In genomic region chr2:192500550-192501200, GRCh38 we compare ENCODE assay signal across 9 cellular contexts.
DNase-seq lines count a peak whose midpoint lies in the region; ATAC-seq and TF ChIP-seq lines count a peak whose summit lies in the region.
"Had no signal": no experiment of that assay in that cellular context is flagged by ENCODE, and none has a peak within 500 bp of the region (broad histone marks: within the 10 kb centered on the region; RNA-seq: fewer than 3 reads in every experiment).

No MANE protein-coding gene starts in this region.

- H3K27me3 Mint-ChIP-seq in activated T-helper 17 cell treated with anti-CD3 and anti-CD28 coated beads, Interleukin-2, amount 50 U/mL, for 72 hours = no peaks in the 10 kb centered on the region

- H3K4me1 Mint-ChIP-seq in activated T-helper 17 cell treated with anti-CD3 and anti-CD28 coated beads, Interleukin-2, amount 50 U/mL, for 72 hours = no peaks in the 10 kb centered on the region

- ATAC-seq in activated CD4-positive, CD25-positive, alpha-beta regulatory T cell treated with anti-CD3 and anti-CD28 coated beads, Interleukin-2, amount 50 U/mL, for 24 hours = peak; percentile 27 to 57
- peak; percentile 70 for ATAC-seq in HG03103 (IDR thresholded peaks at IDR 0.05; ENCODE audit: low read depth, unreplicated experiment)
- peak; percentile 92 for ATAC-seq in activated T-helper 17 cell treated with anti-CD3 and anti-CD28 coated beads, Interleukin-2, amount 50 U/mL, for 72 hours (replicated peaks)
- ATAC-seq in GM21528 (IDR thresholded peaks at IDR 0.05; ENCODE audit: low FRiP score, unreplicated experiment) = no peak

- DNase-seq in activated CD4-positive, CD25-positive, alpha-beta regulatory T cell treated with anti-CD3 and anti-CD28 coated beads, Interleukin-2, amount 50 U/mL, for 72 hours = no peak
- peak; percentile 57 for DNase-seq in putamen (ENCODE audit: low spot score)
- no peak for DNase-seq in erythroblast (lab: John Stamatoyannopoulos, UW)
- DNase-seq in NCI-H1092 treated with DMSO at 0.1 percent for 48 hours (lab: John Stamatoyannopoulos, UW) = no peak
- DNase-seq: left cardiac atrium had no signal

- no peaks in the 10 kb centered on the region for H3K9me3 Mint-ChIP-seq in activated T-helper 17 cell treated with anti-CD3 and anti-CD28 coated beads, Interleukin-2, amount 50 U/mL, for 72 hours

- no peak overlapping the region for H3K4me3 Mint-ChIP-seq in activated T-helper 17 cell treated with anti-CD3 and anti-CD28 coated beads, Interleukin-2, amount 50 U/mL, for 72 hours

- no peak overlapping the region for H3K27ac Mint-ChIP-seq in activated T-helper 17 cell treated with anti-CD3 and anti-CD28 coated beads, Interleukin-2, amount 50 U/mL, for 72 hours

- no peak for TF ChIP-seq POLR2A in erythroblast (IDR thresholded peaks at IDR 0.05; ENCODE audit: low read length)

- H3K36me3 Mint-ChIP-seq in activated T-helper 17 cell treated with anti-CD3 and anti-CD28 coated beads, Interleukin-2, amount 50 U/mL, for 72 hours (ENCODE audit: low read depth) = no peaks in the 10 kb centered on the region
